In genomic region chr4:152974732-152975614, GRCh38 we compare ENCODE assay signal across 25 cellular contexts.
"Had no signal": no experiment of that assay in that cellular context is flagged by ENCODE, and none has a peak within 500 bp of the region (broad histone marks: within the 10 kb centered on the region; RNA-seq: fewer than 3 reads in every experiment).

No MANE protein-coding gene starts in this region.

- H3K4me3 Mint-ChIP-seq: dendritic cell treated with granulocyte-macrophage colony-stimulating factor and Interleukin-4, amounts not matched to agents 40 ng/mL and 50 ng/mL, for 4 days; endodermal cell; memory B cell; mesothelial cell of epicardium; naive B cell; natural killer cell treated with Interleukin-12 subunit alpha and Interleukin-12 subunit beta and Interleukin-15 and Interleukin-18, amount 100 ng/mL, for 72 hours; stimulated activated memory B cell treated with anti-CD40 and anti-IgM and Interleukin-4, amounts not matched to agents 10 μg/mL and 1 μg/mL and 100 μg/mL, for 72 hours had no signal

- H3K36me3 Mint-ChIP-seq: naive B cell; natural killer cell treated with Interleukin-12 subunit alpha and Interleukin-12 subunit beta and Interleukin-15 and Interleukin-18, amount 100 ng/mL, for 72 hours; stimulated activated memory B cell treated with anti-CD40 and anti-IgM and Interleukin-4, amounts not matched to agents 10 μg/mL and 1 μg/mL and 100 μg/mL, for 72 hours had no signal

- H3K4me3 ChIP-seq: colonic mucosa, gastrocnemius medialis, lung, mucosa of descending colon, prostate gland, right atrium auricular region, sigmoid colon, stomach, thyroid gland, vagina had no signal

- H3K27ac ChIP-seq: colonic mucosa, epithelial cell of prostate, gastrocnemius medialis, prostate gland, right atrium auricular region, sigmoid colon, stomach, thyroid gland, vagina had no signal

- H3K9me3 Mint-ChIP-seq: dendritic cell treated with granulocyte-macrophage colony-stimulating factor and Interleukin-4, amounts not matched to agents 40 ng/mL and 50 ng/mL, for 4 days; endodermal cell; memory B cell; mesothelial cell of epicardium; naive B cell; natural killer cell treated with Interleukin-12 subunit alpha and Interleukin-12 subunit beta and Interleukin-15 and Interleukin-18, amount 100 ng/mL, for 72 hours; neural crest cell; stimulated activated memory B cell treated with anti-CD40 and anti-IgM and Interleukin-4, amounts not matched to agents 10 μg/mL and 1 μg/mL and 100 μg/mL, for 72 hours had no signal

- H3K4me1 ChIP-seq: colonic mucosa, gastrocnemius medialis, prostate gland, right atrium auricular region, sigmoid colon had no signal

- H3K36me3 ChIP-seq: colonic mucosa, gastrocnemius medialis, prostate gland, right atrium auricular region, sigmoid colon had no signal

- DNase-seq: colonic mucosa; effector CD8-positive, alpha-beta T cell; endodermal cell; foreskin fibroblast; gastrocnemius medialis; mucosa of descending colon; naive B cell; sigmoid colon; stimulated activated CD4-positive, alpha-beta T cell treated with anti-CD3 and anti-CD28 coated beads, Interleukin-4, amount 100 ng/mL, for 4 hours; stomach; thyroid gland; trophoblast cell had no signal

- H3K4me1 Mint-ChIP-seq: endodermal cell; memory B cell; naive B cell; neural crest cell; stimulated activated memory B cell treated with anti-CD40 and anti-IgM and Interleukin-4, amounts not matched to agents 10 μg/mL and 1 μg/mL and 100 μg/mL, for 72 hours had no signal

- H3K27me3 ChIP-seq: colonic mucosa, gastrocnemius medialis, right atrium auricular region, sigmoid colon, stomach, thyroid gland, vagina had no signal

- H3K27me3 Mint-ChIP-seq: dendritic cell treated with granulocyte-macrophage colony-stimulating factor and Interleukin-4, amounts not matched to agents 40 ng/mL and 50 ng/mL, for 4 days; memory B cell; natural killer cell treated with Interleukin-12 subunit alpha and Interleukin-12 subunit beta and Interleukin-15 and Interleukin-18, amount 100 ng/mL, for 72 hours; stimulated activated memory B cell treated with anti-CD40 and anti-IgM and Interleukin-4, amounts not matched to agents 10 μg/mL and 1 μg/mL and 100 μg/mL, for 72 hours had no signal

- H3K27ac Mint-ChIP-seq: dendritic cell treated with granulocyte-macrophage colony-stimulating factor and Interleukin-4, amounts not matched to agents 40 ng/mL and 50 ng/mL, for 4 days; endodermal cell; memory B cell; mesothelial cell of epicardium; naive B cell; natural killer cell treated with Interleukin-12 subunit alpha and Interleukin-12 subunit beta and Interleukin-15 and Interleukin-18, amount 100 ng/mL, for 72 hours; stimulated activated memory B cell treated with anti-CD40 and anti-IgM and Interleukin-4, amounts not matched to agents 10 μg/mL and 1 μg/mL and 100 μg/mL, for 72 hours had no signal

- ATAC-seq: esophagus mucosa; gastrocnemius medialis; left lobe of liver; mucosa of descending colon; stimulated activated memory B cell treated with anti-CD40 and anti-IgM and Interleukin-4, amounts not matched to agents 10 μg/mL and 1 μg/mL and 100 μg/mL, for 72 hours had no signal
